ENCODE assay signal across 1 cellular context in the genomic region with DNA sequence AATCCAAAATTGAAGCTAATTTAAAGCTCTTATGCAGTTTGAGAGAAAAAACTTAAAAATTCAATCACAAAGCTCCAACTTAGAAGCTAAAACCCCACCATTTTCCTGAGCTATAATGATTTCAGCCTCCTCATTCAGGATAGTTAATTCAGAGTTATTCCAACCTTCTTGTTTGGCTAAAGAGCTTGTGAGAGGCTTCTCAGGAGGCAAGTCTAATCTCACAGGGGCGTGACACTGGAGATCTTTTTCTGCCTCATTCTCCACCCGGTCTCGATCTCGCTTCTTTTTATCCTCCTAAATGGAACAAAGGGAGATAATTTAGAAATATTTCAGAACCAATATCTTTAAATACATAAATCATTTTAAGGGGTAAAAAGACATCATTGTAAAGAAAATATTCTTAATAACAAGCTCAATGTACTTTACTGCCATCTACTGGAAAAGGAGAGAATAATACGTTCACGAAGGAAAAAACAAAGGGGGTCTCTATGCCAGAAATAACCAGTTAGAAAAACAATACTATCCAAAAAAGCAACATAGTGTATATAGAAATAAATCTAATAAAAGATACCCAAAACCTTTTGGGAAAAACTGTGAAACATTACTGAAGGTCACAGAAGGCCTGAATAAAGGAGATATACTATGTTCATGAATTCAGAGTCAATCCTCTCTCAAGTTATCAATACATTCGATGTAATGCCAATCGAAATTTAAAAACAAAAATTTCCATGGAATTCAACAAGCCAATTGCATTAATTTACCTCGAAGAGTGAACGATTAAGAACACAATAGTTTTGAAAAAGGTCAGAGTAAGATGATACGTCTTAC.
TF ChIP-seq lines count a peak whose summit lies in the region.

No MANE protein-coding gene starts in this region.

TF ChIP-seq in IMR-90, 13 proteins besides CTCF, POLR2A, EP300 and RAD21:
- TF ChIP-seq SMC3 (IDR thresholded peaks at IDR 0.05; ENCODE audit: low read depth, low read length) = peak; percentile 47; the same call in 1 of the 2 replicates
- TF ChIP-seq FOS (IDR thresholded peaks at IDR 0.05; ENCODE audit: low read depth, low read length) = no peak
